In genomic region chr11:73839123-73839457, GRCh38 we compare ENCODE assay signal across 1 cellular context.
TF ChIP-seq lines count a peak whose summit lies in the region.

No MANE protein-coding gene starts in this region.

TF ChIP-seq in K562, 482 proteins besides CTCF, POLR2A, EP300 and RAD21:
- TF ChIP-seq ZBTB33 (CRISPR knock-in tag; IDR thresholded peaks at IDR 0.05) (no peak), PHF20 (IDR thresholded peaks at IDR 0.05; ENCODE audit: partially characterized antibody) (no peak), ZNF134 (CRISPR knock-in tag; conservative IDR thresholded peaks at IDR 0.05) (no peak), FOXJ3 (CRISPR knock-in tag; IDR thresholded peaks at IDR 0.05) (no peak), FOXA1 (IDR thresholded peaks at IDR 0.05; ENCODE audit: borderline replicate concordance) (no peak), PCBP1 (IDR thresholded peaks at IDR 0.05; ENCODE audit: low read depth, low read length, poor library complexity, severe bottlenecking) (no peak), POLR2G (IDR thresholded peaks at IDR 0.05; ENCODE audit: low read depth, low read length) (no peak), ZNF444 (CRISPR knock-in tag; IDR thresholded peaks at IDR 0.05) (no peak), MYNN (IDR thresholded peaks at IDR 0.05) (no peak), MYNN (CRISPR knock-in tag; IDR thresholded peaks at IDR 0.05) (no peak), LEF1 (IDR thresholded peaks at IDR 0.05) (no peak), HES1 (IDR thresholded peaks at IDR 0.05; ENCODE audit: low read depth) (no peak), HOXB6 (CRISPR knock-in tag; IDR thresholded peaks at IDR 0.05; ENCODE audit: borderline replicate concordance) (no peak)
